In genomic region chr5:116237917-116238502, GRCh38 we compare ENCODE assay signal across 12 cellular contexts.
A peak's percentile ranks its signal among the peaks of the same experiment; 100 is the strongest.
DNase-seq lines count a peak whose midpoint lies in the region; ATAC-seq and TF ChIP-seq lines count a peak whose summit lies in the region.
"Had no signal": no experiment of that assay in that cellular context is flagged by ENCODE, and none has a peak within 500 bp of the region (broad histone marks: within the 10 kb centered on the region; RNA-seq: fewer than 3 reads in every experiment).

No MANE protein-coding gene starts in this region.

- H3K27ac ChIP-seq in upper lobe of left lung, result no peak overlapping the region

- WGBS in upper lobe of left lung, 2 donors, result 97 to 98% methylated on average over 3 of the region's 3 CpGs

- no peaks in the 10 kb centered on the region for H3K4me1 ChIP-seq in upper lobe of left lung

- H3K4me3 ChIP-seq in cardiac fibroblast (replicated peaks in 1 of 2; ENCODE audit: low read depth in 2 of 2, low read length in 2 of 2) (no peak overlapping the region), upper lobe of left lung (no peak overlapping the region)

- H3K4me1 Mint-ChIP-seq in nephron progenitor cell, result peaks cover 5% of the 10 kb centered on the region

- ATAC-seq in upper lobe of left lung (ENCODE audit: low FRiP score in 2 of 2), result no peak
- ATAC-seq: HepG2, Right ventricle myocardium inferior, sciatic nerve had no signal

- H3K36me3 Mint-ChIP-seq in nephron progenitor cell (ENCODE audit: low read depth), result peaks cover 19% of the 10 kb centered on the region

- H3K9me3 Mint-ChIP-seq in nephron progenitor cell, result no peaks in the 10 kb centered on the region

- no peak overlapping the region for H3K27ac Mint-ChIP-seq in nephron progenitor cell

- no peak overlapping the region for H3K4me3 Mint-ChIP-seq in nephron progenitor cell

- H3K27me3 ChIP-seq in upper lobe of left lung, result no peaks in the 10 kb centered on the region

- TF ChIP-seq EP300 in upper lobe of left lung (IDR thresholded peaks at IDR 0.05), result no peak

- H3K27me3 Mint-ChIP-seq in nephron progenitor cell (ENCODE audit: low read depth, poor library complexity), result no peaks in the 10 kb centered on the region

- TF ChIP-seq CTCF in LNCAP (IDR thresholded peaks at IDR 0.05) (peak; percentile 20; the same call in 1 of the 2 replicates), cardiac fibroblast (IDR thresholded peaks at IDR 0.05; ENCODE audit: low read depth, low read length) (peak; percentile 43), nephron progenitor cell (IDR thresholded peaks at IDR 0.05) (peak; percentile 31), upper lobe of left lung (IDR thresholded peaks at IDR 0.05) (no peak)

- peak; percentile 41 for DNase-seq in DMS 273 (lab: John Stamatoyannopoulos, UW; ENCODE audit: unreplicated experiment)
- DNase-seq in DMS 273 treated with DMSO at 0.1 percent for 48 hours (lab: John Stamatoyannopoulos, UW), result no peak
- DNase-seq in cardiac fibroblast (ENCODE audit: low read depth in 2 of 2), result peak; percentile 1 to 18
- no peak for DNase-seq in nephron progenitor cell
- DNase-seq in NCI-H446 treated with DMSO at 0.1 percent for 48 hours (lab: John Stamatoyannopoulos, UW), result no peak
- DNase-seq in HuH-7 (ENCODE audit: low spot score), result no peak
- DNase-seq in upper lobe of left lung, result no peak
- DNase-seq: amniotic stem cell had no signal

- H3K36me3 ChIP-seq in upper lobe of left lung, result no peaks in the 10 kb centered on the region

- no peak for TF ChIP-seq POLR2A in upper lobe of left lung (IDR thresholded peaks at IDR 0.05)

- H3K9me3 ChIP-seq in upper lobe of left lung, result no peaks in the 10 kb centered on the region

Comparison
In these comparisons a context has a peak if more than half of its experiments do, and no peak if none do; other contexts are left out.
1. DNase-seq: peak in DMS 273 (single experiment) and cardiac fibroblast (2 of 2); none in DMS 273 treated with DMSO at 0.1 percent for 48 hours (single experiment), nephron progenitor cell (single experiment), NCI-H446 treated with DMSO at 0.1 percent for 48 hours (single experiment), HuH-7 (single experiment) and upper lobe of left lung (0 of 2).
2. CTCF ChIP-seq: peak in LNCAP (single experiment), cardiac fibroblast (single experiment) and nephron progenitor cell (single experiment); none in upper lobe of left lung (0 of 6).